In genomic region chr17:6749519-6749918, GRCh38 we compare ENCODE assay signal across 1 cellular context.
TF ChIP-seq lines count a peak whose summit lies in the region.

No MANE protein-coding gene starts in this region.

TF ChIP-seq in H1, 55 proteins besides CTCF, POLR2A, EP300 and RAD21:
- TF ChIP-seq ZNF274 (IDR thresholded peaks at IDR 0.05; ENCODE audit: borderline replicate concordance, extremely low read depth, low read length), result no peak
- TF ChIP-seq SAP30 (IDR thresholded peaks at IDR 0.05; ENCODE audit: insufficient read depth, insufficient replicate concordance, low read length), result no peak
- TF ChIP-seq BCL11A (IDR thresholded peaks at IDR 0.05; ENCODE audit: low read depth in 2 of 2, low read length in 2 of 2), result no peak
- TF ChIP-seq BRCA1 (IDR thresholded peaks at IDR 0.05; ENCODE audit: low read depth, low read length), result no peak
